In the genomic region with DNA sequence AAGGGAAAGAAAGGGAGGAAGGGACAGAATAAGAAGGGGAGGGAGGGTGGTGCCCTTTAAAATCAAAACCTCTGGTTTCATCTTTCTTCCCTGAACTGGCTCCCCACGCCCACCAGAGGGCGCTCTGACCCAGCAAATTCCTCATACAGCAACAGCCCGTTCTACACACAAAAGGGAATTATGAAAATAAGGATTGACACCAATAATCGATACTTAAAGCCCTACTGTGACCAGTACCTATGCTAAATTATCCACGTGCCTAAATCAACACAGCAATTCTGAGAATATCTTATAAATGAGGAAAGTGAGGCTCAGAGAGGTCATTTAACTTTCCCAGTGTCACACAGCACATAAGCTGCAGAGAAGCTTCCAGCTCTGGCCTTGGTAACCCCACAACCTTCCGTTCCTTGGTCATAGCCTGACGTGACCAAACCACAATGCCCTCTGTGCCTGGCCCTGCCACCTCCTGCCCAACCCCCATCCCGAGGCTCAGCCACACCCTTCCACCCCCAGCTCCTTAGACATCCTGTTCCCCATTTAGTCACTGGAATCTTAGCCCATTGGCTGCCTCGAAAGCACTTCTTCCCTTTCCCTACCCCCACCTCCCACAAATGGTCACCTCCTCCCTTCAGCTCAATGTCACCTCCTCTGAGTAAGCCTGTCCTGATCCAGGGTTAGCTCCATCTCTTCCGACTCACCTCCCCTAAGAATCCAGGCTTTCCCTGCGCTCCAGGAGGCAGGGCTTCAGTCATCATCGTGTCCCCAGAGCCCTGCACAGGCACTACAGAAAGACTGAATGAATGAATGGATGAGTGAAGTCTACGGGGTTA, we compare ENCODE assay signal across 8 cellular contexts. TPM values are rescaled to one million over a fixed set of nuclear protein-coding genes. Genes with fewer than 3 reads are reported as not detected.
DNase-seq lines count a peak whose midpoint lies in the region; ATAC-seq and TF ChIP-seq lines count a peak whose summit lies in the region.

No MANE protein-coding gene starts in this region.

- TF ChIP-seq CTCF in KMS-11 (conservative IDR thresholded peaks at IDR 0.05; ENCODE audit: low read depth, low read length), result peak; percentile 98
- peak; percentile 78 to 90 (median 84) for TF ChIP-seq CTCF in prostate gland (IDR thresholded peaks at IDR 0.05)

- no peaks in the 10 kb centered on the region for H3K9me3 ChIP-seq in prostate gland

- H3K4me2 ChIP-seq in KMS-11, result no peak overlapping the region

- no peaks in the 10 kb centered on the region for H3K36me3 ChIP-seq in KMS-11 (ENCODE audit: insufficient read depth)
- no peaks in the 10 kb centered on the region for H3K36me3 ChIP-seq in prostate gland

- no peaks in the 10 kb centered on the region for H4K20me1 ChIP-seq in KMS-11 (ENCODE audit: insufficient read depth)

- TF ChIP-seq POLR2A in prostate gland (IDR thresholded peaks at IDR 0.05), result no peak

- DNase-seq in DMS53 (lab: John Stamatoyannopoulos, UW) (peak; percentile 73), SK-N-DZ (ENCODE audit: low spot score) (peak; percentile 31), germinal center (ENCODE audit: low spot score) (peak; percentile 75), prostate gland (ENCODE audit: low spot score) (peak; percentile 33)
- peak; percentile 76 for DNase-seq in activated naive CD4-positive, alpha-beta T cell treated with Interleukin-2 at 50 U/mL for 16 hours

- H3K27me3 ChIP-seq in KMS-11 (ENCODE audit: insufficient read depth, low read depth), result peaks cover 66% of the 10 kb centered on the region
- no peaks in the 10 kb centered on the region for H3K27me3 ChIP-seq in prostate gland (replicated peaks; ENCODE audit: insufficient read depth)

- H3K79me2 ChIP-seq in KMS-11 (ENCODE audit: insufficient read depth, low read depth), result no peaks in the 10 kb centered on the region

- H3K27ac ChIP-seq in KMS-11 (no peak overlapping the region), prostate gland (no peak overlapping the region)

- no peak for ATAC-seq in HG03457 (IDR thresholded peaks at IDR 0.05; ENCODE audit: unreplicated experiment)
- ATAC-seq in GM18502 (IDR thresholded peaks at IDR 0.05; ENCODE audit: poor library complexity, unreplicated experiment), result no peak

- 0 out of 2 replicates have a peak overlapping the region, but pooled peaks have one; percentile 11 for H2AFZ ChIP-seq in KMS-11 (ENCODE audit: low read depth)

- no peak overlapping the region for H3K9ac ChIP-seq in KMS-11

- H3K4me1 ChIP-seq in KMS-11 (ENCODE audit: low read depth, poor library complexity, severe bottlenecking) (peaks cover 6% of the 10 kb centered on the region), prostate gland (replicated peaks) (no peaks in the 10 kb centered on the region)

- no peak overlapping the region for H3K4me3 ChIP-seq in KMS-11 (IDR thresholded peaks at IDR 0.05; ENCODE audit: insufficient read depth, low read depth, low read length)
- H3K4me3 ChIP-seq in prostate gland, result no peak overlapping the region

- WGBS in prostate gland, result 5% methylated on average over 13 of the region's 13 CpGs

- intact Hi-C loops in prostate gland (cut with DNase I), result no loop called here

RNA-seq across cellular contexts. Expression of a gene that starts 34.2 kb away (rescaled TPM):
- 0.30 and 1.0 TPM in 2 replicates for polyA plus RNA-seq in SK-N-DZ (2014; cell fraction: cytosol; rRNA removed)
- polyA plus RNA-seq in SK-N-DZ (2014; cell fraction: nucleus; rRNA removed), result 0.52 and 1.0 TPM in 2 replicates
- total RNA-seq in prostate gland, result 1 to 10 TPM in 1 of 2 donors, under 1 TPM in 1; 0.96 to 3.1 TPM

RNA-seq across cellular contexts. Expression of a gene that starts 58.5 kb away (rescaled TPM):
- polyA plus RNA-seq in SK-N-DZ (2014; cell fraction: cytosol; rRNA removed), result 28.2 and 30.8 TPM in 2 replicates
- 8.5 and 9.0 TPM in 2 replicates for polyA plus RNA-seq in SK-N-DZ (2014; cell fraction: nucleus; rRNA removed)
- 10 to 100 TPM; 17.0 to 26.5 TPM for total RNA-seq in prostate gland
